In the genomic region with DNA sequence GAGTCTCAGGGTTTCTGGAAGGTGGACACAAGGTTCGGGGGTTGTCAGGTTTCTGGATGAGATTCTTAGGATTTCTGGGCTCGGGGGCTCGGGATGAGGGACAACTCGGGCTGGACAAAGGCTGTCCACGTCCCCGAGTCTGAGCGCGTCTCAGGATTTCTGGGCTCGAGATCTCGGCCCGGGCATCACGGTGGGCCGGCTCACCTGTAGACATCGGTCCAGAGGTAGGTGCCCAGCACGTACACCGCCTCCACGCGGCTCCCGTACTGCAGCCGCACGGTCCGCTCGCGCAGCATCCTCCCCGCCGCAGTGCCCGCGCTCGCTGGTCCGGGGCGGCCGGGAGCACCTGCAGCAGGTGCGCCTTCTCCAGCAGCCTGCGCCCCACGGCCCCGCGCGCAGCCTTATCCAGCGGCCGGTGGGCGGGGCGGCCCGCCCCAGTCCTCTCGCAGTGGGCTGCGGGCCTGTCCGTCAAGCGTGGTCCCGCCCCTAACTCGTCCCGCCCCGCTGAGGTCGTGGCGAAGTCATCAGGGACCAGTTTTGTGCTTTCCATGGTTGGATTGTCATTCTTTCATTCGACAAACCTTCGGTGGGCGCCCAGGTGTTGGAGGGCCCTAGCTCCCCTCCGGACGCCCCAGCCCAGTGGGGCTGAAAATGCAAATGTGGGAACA, we compare ENCODE assay signal across 8 cellular contexts. TPM values are rescaled to one million over a fixed set of nuclear protein-coding genes. Genes with fewer than 3 reads are reported as not detected.
DNase-seq lines count a peak whose midpoint lies in the region; ATAC-seq and TF ChIP-seq lines count a peak whose summit lies in the region.

A gene (minus strand): TSS at position 376 of the 668 bp plus-strand sequence. CDS start 80 bp downstream, at position 296.

- H3K36me3 Mint-ChIP-seq in CD8-positive, alpha-beta T cell = no peaks in the 10 kb centered on the region

- CTCF ChIA-PET in CD8-positive, alpha-beta T cell (lab: Charles Lee) = interaction anchor here (14.5 kb wide), 1 partner anchor 120 kb away, joined by 322 read pairs; no protein-coding TSS in a partner anchor
- CTCF ChIA-PET in HEK293 (lab: Yijun Ruan, JAX) = interaction anchor here (0.7 to 13.2 kb wide), 4 partner anchors 34 to 252 kb away, joined by 3 to 281 read pairs (median 4); no protein-coding TSS in a partner anchor

- no peak for TF ChIP-seq CTCF in CD8-positive, alpha-beta T cell (IDR thresholded peaks at IDR 0.05)
- TF ChIP-seq CTCF in HEK293 (tag by site-specific recombination; IDR thresholded peaks at IDR 0.05) = no peak

- peaks cover 42% of the 10 kb centered on the region for H3K27me3 Mint-ChIP-seq in CD8-positive, alpha-beta T cell (ENCODE audit: low read depth)

- H3K9me3 ChIP-seq in CD8-positive, alpha-beta T cell (ENCODE audit: low read length) = no peaks in the 10 kb centered on the region
- H3K9me3 ChIP-seq in HEK293 (ENCODE audit: control insufficient read depth, insufficient read depth, low read depth, low read length) = no peaks in the 10 kb centered on the region

- ATAC-seq in CD8-positive, alpha-beta T cell = peak; percentile 81
- ATAC-seq in esophagus mucosa = peak; percentile 89
- ATAC-seq in GM21515 (IDR thresholded peaks at IDR 0.05; ENCODE audit: unreplicated experiment) = no peak

- peak within 1 kb of the TSS; percentile 15 for H3K4me3 Mint-ChIP-seq in CD8-positive, alpha-beta T cell

- H3K4me1 ChIP-seq in CD8-positive, alpha-beta T cell (ENCODE audit: insufficient read depth, low read length) = peaks cover 12% of the 10 kb centered on the region
- H3K4me1 ChIP-seq in HEK293 (ENCODE audit: control insufficient read depth, insufficient read depth, low read length) = peaks cover 17% of the 10 kb centered on the region

- POLR2A ChIA-PET in CD8-positive, alpha-beta T cell (lab: Charles Lee) = no interaction called here
- POLR2A ChIA-PET in HEK293 (lab: Yijun Ruan, JAX) = no interaction called here

- peak in 5 of 7 experiments; percentile 2 to 44 (median 37) for DNase-seq in CD8-positive, alpha-beta T cell
- peak; percentile 74 to 96 for DNase-seq in NCI-H526 (lab: John Stamatoyannopoulos, UW)
- peak; percentile 54 for DNase-seq in activated T-cell treated with anti-CD3 and anti-CD28 coated beads for 24 hours (ENCODE audit: low read depth)
- peak; percentile 66 for DNase-seq in myocyte (ENCODE audit: low read depth)
- DNase-seq in stimulated activated CD8-positive, alpha-beta memory T cell treated with anti-CD3 and anti-CD28 coated beads, Interleukin-7, amount 100 ng/mL, for 4 hours (ENCODE audit: low read depth in 2 of 2) = peak; percentile 4 to 26

- intact Hi-C loops in CD8-positive, alpha-beta T cell (cut with DNase I, micrococcal nuclease) = no loop called here

- H3K4me1 Mint-ChIP-seq in CD8-positive, alpha-beta T cell (ENCODE audit: low read depth) = peaks cover 7% of the 10 kb centered on the region

- peak within 1 kb of the TSS; percentile 27 for H3K4me3 ChIP-seq in CD8-positive, alpha-beta T cell (ENCODE audit: low read depth, low read length)
- H3K4me3 ChIP-seq in HEK293 (ENCODE audit: low read depth, low read length) = peak within 1 kb of the TSS; percentile 32

- H3K27ac ChIP-seq in CD8-positive, alpha-beta T cell (ENCODE audit: low read depth, low read length) = no peak within 1 kb of the TSS
- H3K27ac ChIP-seq in HEK293 (ENCODE audit: extremely low read depth, low read depth, low read length) = no peak within 1 kb of the TSS

- H3K9me3 Mint-ChIP-seq in CD8-positive, alpha-beta T cell = no peaks in the 10 kb centered on the region

- no peak within 1 kb of the TSS for H3K27ac Mint-ChIP-seq in CD8-positive, alpha-beta T cell

- H3K36me3 ChIP-seq in CD8-positive, alpha-beta T cell (ENCODE audit: insufficient read depth, low read length) = no peaks in the 10 kb centered on the region
- no peaks in the 10 kb centered on the region for H3K36me3 ChIP-seq in HEK293 (ENCODE audit: control insufficient read depth in 2 of 2, insufficient read depth in 1 of 2, low read length in 2 of 2)

- peaks cover 15% of the 10 kb centered on the region for H3K27me3 ChIP-seq in CD8-positive, alpha-beta T cell (ENCODE audit: insufficient read depth, low read length)

TF ChIP-seq in HEK293, 187 proteins besides CTCF, POLR2A, EP300 and RAD21 (continues in another document):
- peak; percentile 67 for TF ChIP-seq ZEB2 (tag by site-specific recombination; IDR thresholded peaks at IDR 0.05)
- TF ChIP-seq, protein P1, sequence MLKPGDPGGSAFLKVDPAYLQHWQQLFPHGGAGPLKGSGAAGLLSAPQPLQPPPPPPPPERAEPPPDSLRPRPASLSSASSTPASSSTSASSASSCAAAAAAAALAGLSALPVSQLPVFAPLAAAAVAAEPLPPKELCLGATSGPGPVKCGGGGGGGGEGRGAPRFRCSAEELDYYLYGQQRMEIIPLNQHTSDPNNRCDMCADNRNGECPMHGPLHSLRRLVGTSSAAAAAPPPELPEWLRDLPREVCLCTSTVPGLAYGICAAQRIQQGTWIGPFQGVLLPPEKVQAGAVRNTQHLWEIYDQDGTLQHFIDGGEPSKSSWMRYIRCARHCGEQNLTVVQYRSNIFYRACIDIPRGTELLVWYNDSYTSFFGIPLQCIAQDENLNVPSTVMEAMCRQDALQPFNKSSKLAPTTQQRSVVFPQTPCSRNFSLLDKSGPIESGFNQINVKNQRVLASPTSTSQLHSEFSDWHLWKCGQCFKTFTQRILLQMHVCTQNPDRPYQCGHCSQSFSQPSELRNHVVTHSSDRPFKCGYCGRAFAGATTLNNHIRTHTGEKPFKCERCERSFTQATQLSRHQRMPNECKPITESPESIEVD (tag by site-specific recombination; IDR thresholded peaks at IDR 0.05) = no peak
- TF ChIP-seq ZNF10 (tag by site-specific recombination; IDR thresholded peaks at IDR 0.05) = no peak
- TF ChIP-seq, protein P2, sequence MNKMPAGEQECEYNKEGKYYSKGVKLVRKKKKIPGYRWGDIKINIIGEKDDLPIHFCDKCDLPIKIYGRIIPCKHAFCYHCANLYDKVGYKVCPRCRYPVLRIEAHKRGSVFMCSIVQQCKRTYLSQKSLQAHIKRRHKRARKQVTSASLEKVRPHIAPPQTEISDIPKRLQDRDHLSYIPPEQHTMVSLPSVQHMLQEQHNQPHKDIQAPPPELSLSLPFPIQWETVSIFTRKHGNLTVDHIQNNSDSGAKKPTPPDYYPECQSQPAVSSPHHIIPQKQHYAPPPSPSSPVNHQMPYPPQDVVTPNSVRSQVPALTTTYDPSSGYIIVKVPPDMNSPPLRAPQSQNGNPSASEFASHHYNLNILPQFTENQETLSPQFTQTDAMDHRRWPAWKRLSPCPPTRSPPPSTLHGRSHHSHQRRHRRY (tag by site-specific recombination; IDR thresholded peaks at IDR 0.05) = no peak
- TF ChIP-seq, protein P3, sequence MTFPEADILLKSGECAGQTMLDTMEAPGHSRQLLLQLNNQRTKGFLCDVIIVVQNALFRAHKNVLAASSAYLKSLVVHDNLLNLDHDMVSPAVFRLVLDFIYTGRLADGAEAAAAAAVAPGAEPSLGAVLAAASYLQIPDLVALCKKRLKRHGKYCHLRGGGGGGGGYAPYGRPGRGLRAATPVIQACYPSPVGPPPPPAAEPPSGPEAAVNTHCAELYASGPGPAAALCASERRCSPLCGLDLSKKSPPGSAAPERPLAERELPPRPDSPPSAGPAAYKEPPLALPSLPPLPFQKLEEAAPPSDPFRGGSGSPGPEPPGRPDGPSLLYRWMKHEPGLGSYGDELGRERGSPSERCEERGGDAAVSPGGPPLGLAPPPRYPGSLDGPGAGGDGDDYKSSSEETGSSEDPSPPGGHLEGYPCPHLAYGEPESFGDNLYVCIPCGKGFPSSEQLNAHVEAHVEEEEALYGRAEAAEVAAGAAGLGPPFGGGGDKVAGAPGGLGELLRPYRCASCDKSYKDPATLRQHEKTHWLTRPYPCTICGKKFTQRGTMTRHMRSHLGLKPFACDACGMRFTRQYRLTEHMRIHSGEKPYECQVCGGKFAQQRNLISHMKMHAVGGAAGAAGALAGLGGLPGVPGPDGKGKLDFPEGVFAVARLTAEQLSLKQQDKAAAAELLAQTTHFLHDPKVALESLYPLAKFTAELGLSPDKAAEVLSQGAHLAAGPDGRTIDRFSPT (tag by site-specific recombination; IDR thresholded peaks at IDR 0.05) = no peak
- no peak for TF ChIP-seq ZNF776 (tag by site-specific recombination; IDR thresholded peaks at IDR 0.05; ENCODE audit: borderline replicate concordance)
- 0 out of 2 replicates have a peak, but pooled peaks have one; percentile 24 for TF ChIP-seq KLF8 (tag by site-specific recombination; IDR thresholded peaks at IDR 0.05)
- TF ChIP-seq ZNF223 (tag by site-specific recombination; IDR thresholded peaks at IDR 0.05) = no peak
- TF ChIP-seq, protein P4, sequence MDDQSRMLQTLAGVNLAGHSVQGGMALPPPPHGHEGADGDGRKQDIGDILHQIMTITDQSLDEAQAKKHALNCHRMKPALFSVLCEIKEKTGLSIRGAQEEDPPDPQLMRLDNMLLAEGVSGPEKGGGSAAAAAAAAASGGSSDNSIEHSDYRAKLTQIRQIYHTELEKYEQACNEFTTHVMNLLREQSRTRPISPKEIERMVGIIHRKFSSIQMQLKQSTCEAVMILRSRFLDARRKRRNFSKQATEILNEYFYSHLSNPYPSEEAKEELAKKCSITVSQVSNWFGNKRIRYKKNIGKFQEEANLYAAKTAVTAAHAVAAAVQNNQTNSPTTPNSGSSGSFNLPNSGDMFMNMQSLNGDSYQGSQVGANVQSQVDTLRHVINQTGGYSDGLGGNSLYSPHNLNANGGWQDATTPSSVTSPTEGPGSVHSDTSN (CRISPR knock-in tag; IDR thresholded peaks at IDR 0.05) = peak; percentile 91
- TF ChIP-seq SP2 (tag by site-specific recombination; IDR thresholded peaks at IDR 0.05) = peak; percentile 81

RNA-seq across cellular contexts. Expression of the gene that starts here (rescaled TPM):
- not detected for total RNA-seq in CD8-positive, alpha-beta T cell
- total RNA-seq in esophagus mucosa (0.92 TPM), myocyte (352 and 536 TPM in 2 replicates)
- 54.0 TPM for polyA plus RNA-seq in myocyte (2012)

Comparison
In these comparisons a context has a peak if more than half of its experiments do, and no peak if none do; other contexts are left out.
1. RNA of the gene that starts here (total RNA-seq): 352 to 536 TPM in myocyte; 0.92 TPM in esophagus mucosa (single experiment) and not detected in CD8-positive, alpha-beta T cell; every median in the first group is over 100 times any median in the second.
2. Peak in DNase-seq, ATAC-seq and H3K4me3 ChIP-seq in CD8-positive, alpha-beta T cell; RNA of the gene not detected or under 1 TPM.
3. Peak in ATAC-seq in esophagus mucosa; RNA of the gene not detected or under 1 TPM.
4. DNase-seq: peak in every context shown above with its lines; median percentile 85 in NCI-H526; 66 in myocyte; 54 in activated T-cell treated with anti-CD3 and anti-CD28 coated beads for 24 hours; 37 in CD8-positive, alpha-beta T cell; 15 in stimulated activated CD8-positive, alpha-beta memory T cell treated with anti-CD3 and anti-CD28 coated beads, Interleukin-7, amount 100 ng/mL, for 4 hours.